Comparison of ENCODE assay signal across 13 cellular contexts in genomic region chr6:85078071-85078470, GRCh38.
DNase-seq lines count a peak whose midpoint lies in the region; TF ChIP-seq lines count a peak whose summit lies in the region.
"Had no signal": no experiment of that assay in that cellular context is flagged by ENCODE, and none has a peak within 500 bp of the region (broad histone marks: within the 10 kb centered on the region; RNA-seq: fewer than 3 reads in every experiment).

No MANE protein-coding gene starts in this region.

- H3K4me1 Mint-ChIP-seq in nephron progenitor cell = no peaks in the 10 kb centered on the region

- H3K9me3 Mint-ChIP-seq in nephron progenitor cell = peaks cover 3% of the 10 kb centered on the region

- DNase-seq in DMS53 treated with DMSO at 0.1 percent for 48 hours (lab: John Stamatoyannopoulos, UW; ENCODE audit: unreplicated experiment) = peak; percentile 53
- peak; percentile 81 for DNase-seq in NCI-H69 (lab: John Stamatoyannopoulos, UW)
- peak; percentile 72 to 84 for DNase-seq in cardiac fibroblast (ENCODE audit: low read depth in 2 of 2)
- no peak for DNase-seq in nephron progenitor cell
- no peak for DNase-seq in RPMI8226
- no peak for DNase-seq in activated effector memory CD4-positive, alpha-beta T cell treated with anti-CD3 and anti-CD28 coated beads, Interleukin-2, amount 50 U/mL, for 16 hours
- DNase-seq in G401 (ENCODE audit: low spot score) = no peak
- DNase-seq in WERI-Rb-1 = no peak
- DNase-seq: NCI-H1694, sigmoid colon had no signal

- H3K4me3 ChIP-seq in cardiac fibroblast (replicated peaks in 1 of 2; ENCODE audit: low read depth in 2 of 2, low read length in 2 of 2) (no peak overlapping the region), WERI-Rb-1 (ENCODE audit: low read depth, low read length) (no peak overlapping the region)
- H3K4me3 ChIP-seq: ascending aorta, gastroesophageal sphincter, sigmoid colon had no signal

- TF ChIP-seq CTCF in cardiac fibroblast (IDR thresholded peaks at IDR 0.05; ENCODE audit: low read depth, low read length) (no peak), nephron progenitor cell (IDR thresholded peaks at IDR 0.05) (no peak), WERI-Rb-1 (IDR thresholded peaks at IDR 0.05; ENCODE audit: low read depth, low read length) (no peak)

- H3K36me3 ChIP-seq in WERI-Rb-1 = no peaks in the 10 kb centered on the region
- H3K36me3 ChIP-seq: ascending aorta, gastroesophageal sphincter, sigmoid colon had no signal

- H3K36me3 Mint-ChIP-seq in nephron progenitor cell (ENCODE audit: low read depth) = no peaks in the 10 kb centered on the region

- H3K4me3 Mint-ChIP-seq in nephron progenitor cell = no peak overlapping the region

- H3K27ac ChIP-seq in WERI-Rb-1 = no peak overlapping the region
- H3K27ac ChIP-seq: ascending aorta, gastroesophageal sphincter, HL-60, sigmoid colon had no signal

- peaks cover 4% of the 10 kb centered on the region for H3K27me3 Mint-ChIP-seq in nephron progenitor cell (ENCODE audit: low read depth, poor library complexity)

- peaks cover 27% of the 10 kb centered on the region for H3K27me3 ChIP-seq in WERI-Rb-1 (ENCODE audit: insufficient read depth, low read depth, severe bottlenecking)
- H3K27me3 ChIP-seq: ascending aorta, gastroesophageal sphincter, sigmoid colon had no signal

- no peaks in the 10 kb centered on the region for H3K9me3 ChIP-seq in WERI-Rb-1 (ENCODE audit: severe bottlenecking)
- H3K9me3 ChIP-seq: ascending aorta, gastroesophageal sphincter, sigmoid colon had no signal

- H3K27ac Mint-ChIP-seq in nephron progenitor cell = peak overlapping the region; percentile 86

- in situ Hi-C loops in G401 (cut with HindIII; ENCODE audit: low sequenced_read_pairs) = no loop called here

Comparison
In these comparisons a context has a peak if more than half of its experiments do, and no peak if none do; other contexts are left out.
1. DNase-seq: peak in DMS53 treated with DMSO at 0.1 percent for 48 hours (single experiment), NCI-H69 (single experiment) and cardiac fibroblast (2 of 2); none in nephron progenitor cell (single experiment), RPMI8226 (single experiment), activated effector memory CD4-positive, alpha-beta T cell treated with anti-CD3 and anti-CD28 coated beads, Interleukin-2, amount 50 U/mL, for 16 hours (single experiment), G401 (single experiment) and WERI-Rb-1 (single experiment).